1 cellular context compared by ENCODE assay signal in the genomic region with DNA sequence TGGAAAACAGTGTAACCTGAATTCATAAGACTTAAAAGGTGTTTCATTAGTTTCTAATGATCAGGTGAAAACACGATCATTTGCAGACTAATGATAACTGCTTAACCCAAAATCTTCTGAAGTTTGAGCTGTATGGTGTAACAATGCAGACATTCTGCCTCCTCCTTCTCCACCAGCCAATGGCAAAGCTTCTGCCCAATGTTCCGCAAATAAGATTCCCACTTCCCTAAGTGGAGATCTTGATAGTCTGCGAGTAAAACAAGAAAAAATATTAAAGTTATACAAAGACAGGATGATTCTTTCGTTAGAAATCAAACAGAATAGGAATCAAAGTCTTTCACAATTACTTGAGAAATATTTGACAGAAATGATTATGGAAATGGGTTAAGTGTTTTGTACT.
TF ChIP-seq lines count a peak whose summit lies in the region.

No MANE protein-coding gene starts in this region.

TF ChIP-seq in WTC11, 78 proteins besides CTCF, POLR2A, EP300 and RAD21 (continued from another document):
- TF ChIP-seq ZNF317 (CRISPR knock-in tag; IDR thresholded peaks at IDR 0.05; ENCODE audit: borderline replicate concordance, low read depth), result no peak
- TF ChIP-seq, protein P1, sequence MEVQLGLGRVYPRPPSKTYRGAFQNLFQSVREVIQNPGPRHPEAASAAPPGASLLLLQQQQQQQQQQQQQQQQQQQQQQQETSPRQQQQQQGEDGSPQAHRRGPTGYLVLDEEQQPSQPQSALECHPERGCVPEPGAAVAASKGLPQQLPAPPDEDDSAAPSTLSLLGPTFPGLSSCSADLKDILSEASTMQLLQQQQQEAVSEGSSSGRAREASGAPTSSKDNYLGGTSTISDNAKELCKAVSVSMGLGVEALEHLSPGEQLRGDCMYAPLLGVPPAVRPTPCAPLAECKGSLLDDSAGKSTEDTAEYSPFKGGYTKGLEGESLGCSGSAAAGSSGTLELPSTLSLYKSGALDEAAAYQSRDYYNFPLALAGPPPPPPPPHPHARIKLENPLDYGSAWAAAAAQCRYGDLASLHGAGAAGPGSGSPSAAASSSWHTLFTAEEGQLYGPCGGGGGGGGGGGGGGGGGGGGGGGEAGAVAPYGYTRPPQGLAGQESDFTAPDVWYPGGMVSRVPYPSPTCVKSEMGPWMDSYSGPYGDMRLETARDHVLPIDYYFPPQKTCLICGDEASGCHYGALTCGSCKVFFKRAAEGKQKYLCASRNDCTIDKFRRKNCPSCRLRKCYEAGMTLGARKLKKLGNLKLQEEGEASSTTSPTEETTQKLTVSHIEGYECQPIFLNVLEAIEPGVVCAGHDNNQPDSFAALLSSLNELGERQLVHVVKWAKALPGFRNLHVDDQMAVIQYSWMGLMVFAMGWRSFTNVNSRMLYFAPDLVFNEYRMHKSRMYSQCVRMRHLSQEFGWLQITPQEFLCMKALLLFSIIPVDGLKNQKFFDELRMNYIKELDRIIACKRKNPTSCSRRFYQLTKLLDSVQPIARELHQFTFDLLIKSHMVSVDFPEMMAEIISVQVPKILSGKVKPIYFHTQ (CRISPR knock-in tag; IDR thresholded peaks at IDR 0.05), result no peak
- TF ChIP-seq CBFB (CRISPR knock-in tag; IDR thresholded peaks at IDR 0.05; ENCODE audit: low read depth), result no peak
- TF ChIP-seq FOXK1 (CRISPR knock-in tag; IDR thresholded peaks at IDR 0.05), result no peak
- no peak for TF ChIP-seq SP1 (CRISPR knock-in tag; conservative IDR thresholded peaks at IDR 0.05)
- TF ChIP-seq, protein P2, sequence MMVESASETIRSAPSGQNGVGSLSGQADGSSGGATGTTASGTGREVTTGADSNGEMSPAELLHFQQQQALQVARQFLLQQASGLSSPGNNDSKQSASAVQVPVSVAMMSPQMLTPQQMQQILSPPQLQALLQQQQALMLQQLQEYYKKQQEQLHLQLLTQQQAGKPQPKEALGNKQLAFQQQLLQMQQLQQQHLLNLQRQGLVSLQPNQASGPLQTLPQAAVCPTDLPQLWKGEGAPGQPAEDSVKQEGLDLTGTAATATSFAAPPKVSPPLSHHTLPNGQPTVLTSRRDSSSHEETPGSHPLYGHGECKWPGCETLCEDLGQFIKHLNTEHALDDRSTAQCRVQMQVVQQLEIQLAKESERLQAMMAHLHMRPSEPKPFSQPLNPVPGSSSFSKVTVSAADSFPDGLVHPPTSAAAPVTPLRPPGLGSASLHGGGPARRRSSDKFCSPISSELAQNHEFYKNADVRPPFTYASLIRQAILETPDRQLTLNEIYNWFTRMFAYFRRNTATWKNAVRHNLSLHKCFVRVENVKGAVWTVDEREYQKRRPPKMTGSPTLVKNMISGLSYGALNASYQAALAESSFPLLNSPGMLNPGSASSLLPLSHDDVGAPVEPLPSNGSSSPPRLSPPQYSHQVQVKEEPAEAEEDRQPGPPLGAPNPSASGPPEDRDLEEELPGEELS (CRISPR knock-in tag; IDR thresholded peaks at IDR 0.05), result no peak
- TF ChIP-seq, protein P3, sequence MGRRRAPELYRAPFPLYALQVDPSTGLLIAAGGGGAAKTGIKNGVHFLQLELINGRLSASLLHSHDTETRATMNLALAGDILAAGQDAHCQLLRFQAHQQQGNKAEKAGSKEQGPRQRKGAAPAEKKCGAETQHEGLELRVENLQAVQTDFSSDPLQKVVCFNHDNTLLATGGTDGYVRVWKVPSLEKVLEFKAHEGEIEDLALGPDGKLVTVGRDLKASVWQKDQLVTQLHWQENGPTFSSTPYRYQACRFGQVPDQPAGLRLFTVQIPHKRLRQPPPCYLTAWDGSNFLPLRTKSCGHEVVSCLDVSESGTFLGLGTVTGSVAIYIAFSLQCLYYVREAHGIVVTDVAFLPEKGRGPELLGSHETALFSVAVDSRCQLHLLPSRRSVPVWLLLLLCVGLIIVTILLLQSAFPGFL (CRISPR knock-in tag; IDR thresholded peaks at IDR 0.05; ENCODE audit: borderline replicate concordance), result no peak
- no peak for TF ChIP-seq ZNF423 (CRISPR knock-in tag; IDR thresholded peaks at IDR 0.05)
- TF ChIP-seq KAT7 (CRISPR knock-in tag; IDR thresholded peaks at IDR 0.05; ENCODE audit: borderline replicate concordance), result no peak
